ENCODE assay signal across 13 cellular contexts in the genomic region with DNA sequence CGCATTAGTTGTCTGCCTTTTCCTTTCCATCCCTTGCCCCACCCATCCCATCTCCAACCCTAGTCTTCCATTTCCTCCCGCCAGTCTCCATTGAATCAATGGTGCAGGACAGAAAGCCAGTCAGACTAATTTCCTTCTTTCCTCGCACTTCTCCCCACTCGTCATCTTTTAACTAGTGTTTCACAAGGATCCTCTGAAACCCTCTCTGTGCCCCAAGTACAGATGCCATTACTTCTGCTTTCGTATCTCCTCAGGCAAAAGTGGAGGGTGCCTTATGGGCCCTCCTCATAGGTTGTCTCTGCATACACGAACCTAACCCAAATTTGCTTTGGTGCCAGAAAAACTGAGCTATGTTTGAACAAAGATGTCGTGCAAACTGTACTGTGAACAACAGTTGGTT. TPM values are rescaled to one million over a fixed set of nuclear protein-coding genes. Genes with fewer than 3 reads are reported as not detected.
DNase-seq lines count a peak whose midpoint lies in the region; ATAC-seq, FAIRE-seq and TF ChIP-seq lines count a peak whose summit lies in the region.
"Had no signal": no experiment of that assay in that cellular context is flagged by ENCODE, and none has a peak within 500 bp of the region (broad histone marks: within the 10 kb centered on the region; RNA-seq: fewer than 3 reads in every experiment).

No MANE protein-coding gene starts in this region.

- DNase-seq in T-helper 1 cell (no peak), GM12892 (ENCODE audit: insufficient read length) (no peak), SKM-1 treated with dmso at 0.1 percent for 144 hours (lab: John Stamatoyannopoulos, UW; ENCODE audit: unreplicated experiment) (peak; percentile 15), naive B cell (no peak), RWPE1 (ENCODE audit: low spot score) (no peak), body of pancreas (no peak), GM10266 (ENCODE audit: extremely low spot score) (no peak)
- DNase-seq: 8988T, cortex of kidney, NCI-H1694, NCI-H748 treated with DMSO at 0.1 percent for 48 hours, testis had no signal

- 51 to 66% methylated on average over 7 of the region's 7 CpGs for WGBS in body of pancreas, 2 donors

- no peak overlapping the region for H3K4me3 Mint-ChIP-seq in T-helper 1 cell treated with Interleukin-12 subunit alpha and Interleukin-12 subunit beta and Interleukin-4 antibody, amounts not matched to agents 30 μg/mL and 1 μg/mL, for 36 hours
- peak overlapping the region in 2 of 8 donors; percentile 45 to 100 for H3K4me3 Mint-ChIP-seq in naive B cell

- H3K27me3 ChIP-seq in body of pancreas, result no peaks in the 10 kb centered on the region
- H3K27me3 ChIP-seq: testis had no signal

- H3K36me3 ChIP-seq in body of pancreas (replicated peaks in 1 of 2; ENCODE audit: insufficient read depth in 1 of 2, low read depth in 2 of 2), result peaks cover 9% of the 10 kb centered on the region in 2 donors

- H3K27ac Mint-ChIP-seq in T-helper 1 cell treated with Interleukin-12 subunit alpha and Interleukin-12 subunit beta and Interleukin-4 antibody, amounts not matched to agents 30 μg/mL and 1 μg/mL, for 36 hours, result peak overlapping the region; percentile 6
- peak overlapping the region in 5 of 6 donors; percentile 10 to 69 (median 53) for H3K27ac Mint-ChIP-seq in naive B cell

- FAIRE-seq in GM12892 (lab: Jason Lieb, UNC), result no peak

- H3K36me3 Mint-ChIP-seq in T-helper 1 cell treated with Interleukin-12 subunit alpha and Interleukin-12 subunit beta and Interleukin-4 antibody, amounts not matched to agents 30 μg/mL and 1 μg/mL, for 36 hours (ENCODE audit: low read depth), result peaks cover 42% of the 10 kb centered on the region
- H3K36me3 Mint-ChIP-seq in naive B cell, result peaks cover 16 to 20% of the 10 kb centered on the region in 2 donors

- H3K9me3 Mint-ChIP-seq in T-helper 1 cell treated with Interleukin-12 subunit alpha and Interleukin-12 subunit beta and Interleukin-4 antibody, amounts not matched to agents 30 μg/mL and 1 μg/mL, for 36 hours, result no peaks in the 10 kb centered on the region
- H3K9me3 Mint-ChIP-seq in naive B cell, result no peaks in the 10 kb centered on the region

- H3K4me1 Mint-ChIP-seq in T-helper 1 cell treated with Interleukin-12 subunit alpha and Interleukin-12 subunit beta and Interleukin-4 antibody, amounts not matched to agents 30 μg/mL and 1 μg/mL, for 36 hours (ENCODE audit: low read depth), result peaks cover 61% of the 10 kb centered on the region
- peaks cover 62 to 83% (median 78%) of the 10 kb centered on the region in 3 donors for H3K4me1 Mint-ChIP-seq in naive B cell

- intact Hi-C loops in body of pancreas (cut with DNase I), result no loop called here

- H3K27me3 Mint-ChIP-seq in T-helper 1 cell treated with Interleukin-12 subunit alpha and Interleukin-12 subunit beta and Interleukin-4 antibody, amounts not matched to agents 30 μg/mL and 1 μg/mL, for 36 hours (ENCODE audit: low read depth), result no peaks in the 10 kb centered on the region
- no peaks in the 10 kb centered on the region for H3K27me3 Mint-ChIP-seq in naive B cell

- no peak overlapping the region for H3K27ac ChIP-seq in RWPE1
- H3K27ac ChIP-seq in body of pancreas, result peak overlapping the region in 1 of 4 donors; percentile 34
- H3K27ac ChIP-seq: testis had no signal

- TF ChIP-seq POLR2A in GM12892 (IDR thresholded peaks at IDR 0.05; ENCODE audit: low read depth, low read length) (peak; percentile 29; the same call in 1 of the 2 replicates), body of pancreas (IDR thresholded peaks at IDR 0.05) (no peak)

- CTCF ChIA-PET in RWPE1 (lab: Yijun Ruan, JAX), result interaction anchor here (0.6 kb wide), 1 partner anchor 478 kb away, joined by 3 read pairs; no protein-coding TSS in a partner anchor

- ATAC-seq in naive B cell (ENCODE audit: low read depth in 2 of 2) (no peak), body of pancreas (no peak)

- POLR2A ChIA-PET in RWPE1 (lab: Yijun Ruan, JAX; ENCODE audit: low non-redundant PET), result no interaction called here

- no peaks in the 10 kb centered on the region for H3K9me3 ChIP-seq in body of pancreas
- H3K9me3 ChIP-seq: testis had no signal

- H3K4me1 ChIP-seq in body of pancreas, result peaks cover 36% of the 10 kb centered on the region

- no peak overlapping the region for H3K4me3 ChIP-seq in body of pancreas
- H3K4me3 ChIP-seq: testis had no signal

- no peak for TF ChIP-seq CTCF in RWPE1 (conservative IDR thresholded peaks at IDR 0.05; ENCODE audit: low read depth)
- TF ChIP-seq CTCF in body of pancreas (IDR thresholded peaks at IDR 0.05), result no peak
- no peak for TF ChIP-seq CTCF in GM10266 (IDR thresholded peaks at IDR 0.05; ENCODE audit: control insufficient read depth, insufficient read depth, low read depth, missing control alignments)

RNA-seq across cellular contexts. Expression of gene DAZAP2, which starts 4.3 kb away (rescaled TPM):
- 107 TPM for polyA plus RNA-seq in GM12892 (2012; ENCODE audit: missing spikeins)
- polyA plus RNA-seq in naive B cell (ENCODE audit: low read depth in 6 of 6), result 1,000 to 10,000 TPM; 1,454 to 3,149 (median 1,632) TPM
- 10 to 100 TPM; 77.1 to 87.7 TPM for total RNA-seq in body of pancreas

RNA-seq across cellular contexts. Expression of gene POU6F1, which starts 25.0 kb away (rescaled TPM):
- 5.5 TPM for polyA plus RNA-seq in GM12892 (2012; ENCODE audit: missing spikeins)
- 1 to 10 TPM in 5 of 6 donors, not detected in 1; 1.1 to 3.4 (median 1.7) TPM for polyA plus RNA-seq in naive B cell (ENCODE audit: low read depth in 6 of 6)
- total RNA-seq in body of pancreas, result 1 to 10 TPM; 6.2 to 9.6 TPM

RNA-seq across cellular contexts. Expression of gene SMAGP, which starts 27.3 kb away (rescaled TPM):
- 2.8 TPM for polyA plus RNA-seq in GM12892 (2012; ENCODE audit: missing spikeins)
- 10 to 100 TPM; 26.8 to 55.3 (median 41.1) TPM for polyA plus RNA-seq in naive B cell (ENCODE audit: low read depth in 6 of 6)
- total RNA-seq in body of pancreas, result 1 to 10 TPM; 7.0 to 8.6 TPM
